In the genomic region with DNA sequence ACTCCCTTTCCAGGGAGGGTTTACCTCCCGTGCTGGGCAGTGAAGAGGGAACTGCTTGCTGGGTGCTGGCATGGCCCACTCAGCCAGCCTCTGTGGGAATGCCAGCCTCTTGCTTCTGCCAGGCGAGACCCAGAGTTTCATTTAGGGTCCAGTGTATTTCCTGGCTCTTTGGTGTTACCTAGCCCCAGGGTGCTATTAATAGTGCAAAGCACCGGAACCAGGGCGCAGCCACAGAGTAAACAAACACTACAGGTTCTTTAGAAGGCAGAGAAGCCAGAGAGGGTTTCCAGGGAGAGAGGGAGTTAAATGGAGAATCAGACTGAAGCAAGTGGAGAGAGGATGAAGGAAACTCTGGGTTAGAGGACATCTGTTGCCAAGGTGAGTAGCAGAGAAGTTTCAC, we compare ENCODE assay signal across 20 cellular contexts.
A peak's percentile ranks its signal among the peaks of the same experiment; 100 is the strongest.
DNase-seq lines count a peak whose midpoint lies in the region; FAIRE-seq and TF ChIP-seq lines count a peak whose summit lies in the region.
"Had no signal": no experiment of that assay in that cellular context is flagged by ENCODE, and none has a peak within 500 bp of the region (broad histone marks: within the 10 kb centered on the region; RNA-seq: fewer than 3 reads in every experiment).

No MANE protein-coding gene starts in this region.

- DNase-seq in NCI-H2029 treated with DMSO at 0.1 percent for 48 hours (lab: John Stamatoyannopoulos, UW) (peak; percentile 6), NCI-H2029 (lab: John Stamatoyannopoulos, UW) (no peak), NCI-H526 (lab: John Stamatoyannopoulos, UW) (peak; percentile 76 to 81), kidney (no peak), small intestine (peak; percentile 37), HK-2 (ENCODE audit: unreplicated experiment) (no peak), NCI-H774 (lab: John Stamatoyannopoulos, UW) (no peak), WERI-Rb-1 (no peak)
- DNase-seq: 8988T; activated CD4-positive, alpha-beta T cell treated with anti-CD3 and anti-CD28 coated beads for 48 hours; AML-193; EL; HFFc6; IMR-90; left ventricle myocardium inferior; NCI-H1694; NCI-H345; spleen had no signal

- TF ChIP-seq CTCF in kidney (IDR thresholded peaks at IDR 0.05; ENCODE audit: borderline replicate concordance, extremely low read depth, insufficient read depth) (no peak), WERI-Rb-1 (IDR thresholded peaks at IDR 0.05; ENCODE audit: low read depth, low read length) (no peak)

- H3K9ac ChIP-seq in kidney (ENCODE audit: low read length in 2 of 2) = peak overlapping the region in 1 of 2 donors; percentile 22

- peak overlapping the region; percentile 78 to 82 for H3K27ac ChIP-seq in kidney (ENCODE audit: low read depth in 2 of 2, low read length in 2 of 2)
- no peak overlapping the region for H3K27ac ChIP-seq in small intestine (ENCODE audit: low read depth in 1 of 2, low read length in 1 of 2)
- H3K27ac ChIP-seq in WERI-Rb-1 = no peak overlapping the region
- H3K27ac ChIP-seq: coronary artery, left ventricle myocardium inferior, spleen had no signal

- H3K9me3 ChIP-seq in kidney (ENCODE audit: control insufficient read depth in 1 of 2, low read length in 2 of 2) (no peaks in the 10 kb centered on the region), small intestine (ENCODE audit: control insufficient read depth, low read depth) (no peaks in the 10 kb centered on the region), WERI-Rb-1 (ENCODE audit: severe bottlenecking) (no peaks in the 10 kb centered on the region)
- H3K9me3 ChIP-seq: left ventricle myocardium inferior, spleen had no signal

- peaks cover 14 to 28% of the 10 kb centered on the region in 2 donors for H3K4me1 ChIP-seq in kidney (ENCODE audit: control insufficient read depth in 1 of 2, insufficient read depth in 1 of 2, low read depth in 1 of 2, low read length in 2 of 2)
- peaks cover 0 to 2% of the 10 kb centered on the region in 2 donors for H3K4me1 ChIP-seq in small intestine (ENCODE audit: control insufficient read depth in 2 of 2, insufficient read depth in 1 of 2, low read depth in 1 of 2, low read length in 1 of 2)

- 31 to 67% (median 44%) methylated on average over 4 of the region's 4 CpGs for WGBS in small intestine, 3 donors

- H3K27me3 ChIP-seq in small intestine (ENCODE audit: control insufficient read depth in 2 of 2, insufficient read depth in 2 of 2, low read length in 2 of 2) (no peaks in the 10 kb centered on the region), WERI-Rb-1 (ENCODE audit: insufficient read depth, low read depth, severe bottlenecking) (no peaks in the 10 kb centered on the region)
- H3K27me3 ChIP-seq: spleen had no signal

- intact Hi-C loops in kidney (cut with DNase I) = no loop called here

- FAIRE-seq in kidney (lab: Jason Lieb, UNC) = no peak
- no peak for FAIRE-seq in small intestine (lab: Jason Lieb, UNC)
- FAIRE-seq: TTC549 had no signal

- no peak overlapping the region for H3K4me3 ChIP-seq in kidney (ENCODE audit: low read length in 2 of 2)
- no peak overlapping the region for H3K4me3 ChIP-seq in small intestine (ENCODE audit: low read depth in 1 of 2, low read length in 2 of 2)
- H3K4me3 ChIP-seq in WERI-Rb-1 (ENCODE audit: low read depth, low read length) = no peak overlapping the region
- H3K4me3 ChIP-seq: coronary artery, left ventricle myocardium inferior, spleen had no signal

- H3K36me3 ChIP-seq in kidney (ENCODE audit: control insufficient read depth in 1 of 2, insufficient read depth in 2 of 2, low read length in 2 of 2) (no peaks in the 10 kb centered on the region), small intestine (ENCODE audit: control insufficient read depth in 2 of 2, insufficient read depth in 2 of 2, low read length in 2 of 2) (no peaks in the 10 kb centered on the region), WERI-Rb-1 (no peaks in the 10 kb centered on the region)
- H3K36me3 ChIP-seq: left ventricle myocardium inferior, spleen had no signal

Comparison
In these comparisons a context has a peak if more than half of its experiments do, and no peak if none do; other contexts are left out.
1. DNase-seq: peak in NCI-H2029 treated with DMSO at 0.1 percent for 48 hours (single experiment), NCI-H526 (2 of 2) and small intestine (single experiment); none in NCI-H2029 (single experiment), kidney (single experiment), HK-2 (single experiment), NCI-H774 (single experiment) and WERI-Rb-1 (single experiment).
2. H3K27ac ChIP-seq: peak in kidney (2 of 2); none in small intestine (0 of 2) and WERI-Rb-1 (single experiment).